Comparison of ENCODE assay signal across 8 cellular contexts in genomic region chr1:27234054-27234882, GRCh38. TPM values are rescaled to one million over a fixed set of nuclear protein-coding genes. Genes with fewer than 3 reads are reported as not detected.
DNase-seq lines count a peak whose midpoint lies in the region; ATAC-seq and TF ChIP-seq lines count a peak whose summit lies in the region.

WDTC1 (plus strand) TSS chr1:27234632; CDS start chr1:27261055, 26,423 bp downstream.

- H4K20me1 ChIP-seq in BLaER1 = peaks cover 27% of the 10 kb centered on the region; the same call in 1 of the 2 replicates

- H3K27me3 ChIP-seq in BLaER1 = no peaks in the 10 kb centered on the region

- no peak for TF ChIP-seq CTCF in coronary artery (IDR thresholded peaks at IDR 0.05)

- DNase-seq in NCI-H69 (lab: John Stamatoyannopoulos, UW) (peak; percentile 95), coronary artery (ENCODE audit: low spot score) (peak; percentile 99), left colon (peak; percentile 97)
- peak; percentile 98 for DNase-seq in activated CD4-positive, alpha-beta T cell treated with anti-CD3 and anti-CD28 coated beads, Interleukin-2, amount 10 ng/mL, durations not matched to agents 7 days and 5 days
- DNase-seq in stimulated activated CD4-positive, alpha-beta T cell treated with anti-CD3 and anti-CD28 coated beads, Interleukin-1b, Interleukin-23, amount 100 ng/mL, for 48 hours = peak; percentile 98

- no peaks in the 10 kb centered on the region for H3K27me3 Mint-ChIP-seq in activated CD4-positive, alpha-beta T cell treated with anti-CD3 and anti-CD28 coated beads, Interleukin-2, amount 10 ng/mL, durations not matched to agents 7 days and 5 days

- H3K4me3 ChIP-seq in BLaER1 (peak within 1 kb of the TSS; percentile 74), coronary artery (peak within 1 kb of the TSS; percentile 98)

- peak; percentile 84 for ATAC-seq in GM19328 (IDR thresholded peaks at IDR 0.05; ENCODE audit: unreplicated experiment)
- ATAC-seq in HG03520 (IDR thresholded peaks at IDR 0.05; ENCODE audit: unreplicated experiment) = peak; percentile 88
- ATAC-seq in left colon = peak; percentile 96

- peak within 1 kb of the TSS; percentile 96 for H3K4me3 Mint-ChIP-seq in activated CD4-positive, alpha-beta T cell treated with anti-CD3 and anti-CD28 coated beads, Interleukin-2, amount 10 ng/mL, durations not matched to agents 7 days and 5 days

- H3K36me3 Mint-ChIP-seq in activated CD4-positive, alpha-beta T cell treated with anti-CD3 and anti-CD28 coated beads, Interleukin-2, amount 10 ng/mL, durations not matched to agents 7 days and 5 days (ENCODE audit: low read depth) = peaks cover 2% of the 10 kb centered on the region

- POLR2A ChIA-PET in activated CD4-positive, alpha-beta T cell treated with anti-CD3 and anti-CD28 coated beads, Interleukin-2, amount 10 ng/mL, durations not matched to agents 7 days and 5 days (lab: Charles Lee) = no interaction called here

- peak within 1 kb of the TSS; percentile 91 for H3K4me2 ChIP-seq in BLaER1

- no peaks in the 10 kb centered on the region for H3K9me3 ChIP-seq in BLaER1

- no peaks in the 10 kb centered on the region for H3K36me3 ChIP-seq in BLaER1

- H3K27ac Mint-ChIP-seq in activated CD4-positive, alpha-beta T cell treated with anti-CD3 and anti-CD28 coated beads, Interleukin-2, amount 10 ng/mL, durations not matched to agents 7 days and 5 days = peak within 1 kb of the TSS; percentile 93

- H3K4me1 Mint-ChIP-seq in activated CD4-positive, alpha-beta T cell treated with anti-CD3 and anti-CD28 coated beads, Interleukin-2, amount 10 ng/mL, durations not matched to agents 7 days and 5 days = peaks cover 29% of the 10 kb centered on the region

- intact Hi-C loops in left colon (cut with DNase I, micrococcal nuclease) = no loop called here

- CTCF ChIA-PET in activated CD4-positive, alpha-beta T cell treated with anti-CD3 and anti-CD28 coated beads, Interleukin-2, amount 10 ng/mL, durations not matched to agents 7 days and 5 days (lab: Charles Lee) = interaction anchor here (0.7 to 1.3 kb wide), 3 partner anchors 9 to 304 kb away, joined by 3 read pairs; no protein-coding TSS in a partner anchor

- peaks cover 27% of the 10 kb centered on the region for H3K4me1 ChIP-seq in BLaER1

- H3K9me3 Mint-ChIP-seq in activated CD4-positive, alpha-beta T cell treated with anti-CD3 and anti-CD28 coated beads, Interleukin-2, amount 10 ng/mL, durations not matched to agents 7 days and 5 days = no peaks in the 10 kb centered on the region

- H3K27ac ChIP-seq in BLaER1 (peak within 1 kb of the TSS; percentile 64), coronary artery (peak within 1 kb of the TSS; percentile 72 to 92)

- H3K9ac ChIP-seq in BLaER1 = peak within 1 kb of the TSS; percentile 74

RNA-seq across cellular contexts. Expression of gene WDTC1, which starts in this region (rescaled TPM):
- total RNA-seq in activated CD4-positive, alpha-beta T cell treated with anti-CD3 and anti-CD28 coated beads, Interleukin-2, amount 10 ng/mL, durations not matched to agents 7 days and 5 days = 10 to 100 TPM; 32.2 to 33.3 TPM
- total RNA-seq in left colon = 10 to 100 TPM; 38.5 to 43.3 TPM

Comparison
In these comparisons a context has a peak if more than half of its experiments do, and no peak if none do; other contexts are left out.
1. Peak in every context shown above with its lines: DNase-seq, ATAC-seq, H3K4me3 ChIP-seq and H3K27ac ChIP-seq.